In the genomic region with DNA sequence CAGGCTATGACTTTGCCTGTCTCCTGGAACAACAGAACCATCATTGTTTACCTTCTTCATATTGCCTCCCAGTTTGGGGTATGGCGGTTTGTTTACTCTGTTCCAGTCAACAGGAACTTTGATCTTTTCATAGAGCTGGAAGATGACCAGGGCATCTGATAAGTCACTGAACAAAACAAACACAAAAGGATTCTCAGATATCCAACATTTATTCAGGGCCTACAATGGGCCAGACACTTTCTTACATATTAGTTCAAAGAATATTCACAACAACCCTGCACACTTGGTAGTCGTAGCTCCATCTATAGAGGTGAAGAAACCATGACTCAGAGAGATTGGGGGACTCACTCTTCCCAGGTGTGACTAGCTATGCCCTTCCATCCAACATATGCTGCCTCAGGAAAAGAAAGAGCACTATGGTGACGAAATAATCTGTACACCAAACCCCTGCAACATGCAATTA, we compare ENCODE assay signal across 18 cellular contexts. TPM values are rescaled to one million over a fixed set of nuclear protein-coding genes. Genes with fewer than 3 reads are reported as not detected.
DNase-seq lines count a peak whose midpoint lies in the region; ATAC-seq and TF ChIP-seq lines count a peak whose summit lies in the region.
"Had no signal": no experiment of that assay in that cellular context is flagged by ENCODE, and none has a peak within 500 bp of the region (broad histone marks: within the 10 kb centered on the region; RNA-seq: fewer than 3 reads in every experiment).

No MANE protein-coding gene starts in this region.

- H3K27me3 Mint-ChIP-seq in activated naive CD4-positive, alpha-beta T cell treated with anti-CD3 and anti-CD28 coated beads for 36 hours (ENCODE audit: low read depth) = no peaks in the 10 kb centered on the region
- H3K27me3 Mint-ChIP-seq: stimulated activated naive CD8-positive, alpha-beta T cell treated with anti-CD3 and anti-CD28 coated beads, Interleukin-15, amount 100 ng/mL, for 72 hours had no signal

- WGBS in body of pancreas, 2 donors = 47 to 48% methylated on average over 3 of the region's 3 CpGs

- peaks cover 18% of the 10 kb centered on the region for H3K4me1 ChIP-seq in body of pancreas
- H3K4me1 ChIP-seq in foreskin keratinocyte = no peaks in the 10 kb centered on the region

- no peak overlapping the region for H3K4me3 ChIP-seq in body of pancreas
- H3K4me3 ChIP-seq: cardiac muscle cell, lung had no signal

- H3K4me3 Mint-ChIP-seq in activated naive CD4-positive, alpha-beta T cell treated with anti-CD3 and anti-CD28 coated beads for 36 hours = no peak overlapping the region
- H3K4me3 Mint-ChIP-seq: stimulated activated naive CD8-positive, alpha-beta T cell treated with anti-CD3 and anti-CD28 coated beads, Interleukin-15, amount 100 ng/mL, for 72 hours had no signal

- H3K36me3 Mint-ChIP-seq in activated naive CD4-positive, alpha-beta T cell treated with anti-CD3 and anti-CD28 coated beads for 36 hours (ENCODE audit: low read depth) = peaks cover 74% of the 10 kb centered on the region

- intact Hi-C loops in activated naive CD4-positive, alpha-beta T cell treated with anti-CD3 and anti-CD28 coated beads for 36 hours (cut with micrococcal nuclease) = no loop called here
- intact Hi-C loops in body of pancreas (cut with DNase I) = no loop called here

- peaks cover 41% of the 10 kb centered on the region for H3K4me1 Mint-ChIP-seq in activated naive CD4-positive, alpha-beta T cell treated with anti-CD3 and anti-CD28 coated beads for 36 hours (ENCODE audit: low read depth)

- ATAC-seq in body of pancreas = peak; percentile 38
- ATAC-seq in foreskin keratinocyte = no peak
- no peak for ATAC-seq in GM18502 (IDR thresholded peaks at IDR 0.05; ENCODE audit: poor library complexity, unreplicated experiment)
- ATAC-seq: HCT116; stimulated activated naive CD8-positive, alpha-beta T cell treated with anti-CD3 and anti-CD28 coated beads, Interleukin-15, amount 100 ng/mL, for 72 hours had no signal

- H3K36me3 ChIP-seq in body of pancreas (replicated peaks in 1 of 2; ENCODE audit: insufficient read depth in 1 of 2, low read depth in 2 of 2) = no peaks in the 10 kb centered on the region
- H3K36me3 ChIP-seq: cardiac muscle cell had no signal

- peak overlapping the region; percentile 48 for H3K27ac Mint-ChIP-seq in activated naive CD4-positive, alpha-beta T cell treated with anti-CD3 and anti-CD28 coated beads for 36 hours

- no peaks in the 10 kb centered on the region for H3K9me3 Mint-ChIP-seq in activated naive CD4-positive, alpha-beta T cell treated with anti-CD3 and anti-CD28 coated beads for 36 hours
- H3K9me3 Mint-ChIP-seq: stimulated activated naive CD8-positive, alpha-beta T cell treated with anti-CD3 and anti-CD28 coated beads, Interleukin-15, amount 100 ng/mL, for 72 hours had no signal

- no peak for TF ChIP-seq POLR2A in body of pancreas (IDR thresholded peaks at IDR 0.05)

- TF ChIP-seq CTCF in body of pancreas (IDR thresholded peaks at IDR 0.05) (no peak), foreskin keratinocyte (conservative IDR thresholded peaks at IDR 0.05) (no peak)

- H3K9me3 ChIP-seq in body of pancreas = no peaks in the 10 kb centered on the region

- CTCF ChIA-PET in activated naive CD4-positive, alpha-beta T cell treated with anti-CD3 and anti-CD28 coated beads for 36 hours (lab: Charles Lee) = interaction anchor here (0.9 to 2.0 kb wide), 4 partner anchors 14 to 152 kb away, joined by 3 to 9 read pairs (median 7); no protein-coding TSS in a partner anchor

- no peaks in the 10 kb centered on the region for H3K27me3 ChIP-seq in body of pancreas
- peaks cover 2% of the 10 kb centered on the region for H3K27me3 ChIP-seq in foreskin keratinocyte
- H3K27me3 ChIP-seq: cardiac muscle cell had no signal

- DNase-seq in activated naive CD4-positive, alpha-beta T cell treated with anti-CD3 and anti-CD28 coated beads for 36 hours = no peak
- no peak for DNase-seq in activated naive CD4-positive, alpha-beta T cell treated with anti-CD3 and anti-CD28 coated beads, Interleukin-2, amount 50 U/mL, for 16 hours
- DNase-seq in NCI-H2196 (lab: John Stamatoyannopoulos, UW; ENCODE audit: unreplicated experiment) = peak; percentile 8
- no peak for DNase-seq in body of pancreas
- DNase-seq in substantia nigra (lab: John Stamatoyannopoulos, UW) = no peak
- DNase-seq in foreskin keratinocyte = no peak
- DNase-seq in inferior parietal cortex (ENCODE audit: extremely low spot score) = no peak
- DNase-seq: activated CD8-positive, alpha-beta memory T cell treated with anti-CD3 and anti-CD28 coated beads for 24 hours; activated naive CD4-positive, alpha-beta T cell treated with Interleukin-2 at 50 U/mL for 16 hours; effector CD4-positive, alpha-beta T cell; NCI-H187 treated with DMSO at 0.1 percent for 48 hours; NK-92 treated with Interleukin-12 subunit alpha and Interleukin-12 subunit beta, amount 100 ng/mL, for 24 hours; SHP77; stimulated activated naive CD8-positive, alpha-beta T cell treated with anti-CD3 and anti-CD28 coated beads, Interleukin-15, amount 100 ng/mL, for 72 hours had no signal

- H3K27ac ChIP-seq in body of pancreas = no peak overlapping the region
- H3K27ac ChIP-seq in substantia nigra (ENCODE audit: low read depth, low read length, poor library complexity, severe bottlenecking) = peak overlapping the region; percentile 38
- H3K27ac ChIP-seq in foreskin keratinocyte = no peak overlapping the region
- H3K27ac ChIP-seq: cardiac muscle cell had no signal

RNA-seq across cellular contexts. Expression of gene CPB2, which starts 38.4 kb away (rescaled TPM):
- not detected for total RNA-seq in activated naive CD4-positive, alpha-beta T cell treated with anti-CD3 and anti-CD28 coated beads for 36 hours
- total RNA-seq in body of pancreas (1 to 10 TPM in 1 of 2 donors, not detected in 1; 1.8 TPM), foreskin keratinocyte (not detected in 2 replicates)
- not detected in 2 replicates for polyA plus RNA-seq in foreskin keratinocyte
- total RNA-seq: cardiac muscle cell had no signal
- polyA plus RNA-seq: cardiac muscle cell had no signal

RNA-seq across cellular contexts. Expression of gene LCP1, which starts 38.7 kb away (rescaled TPM):
- total RNA-seq in activated naive CD4-positive, alpha-beta T cell treated with anti-CD3 and anti-CD28 coated beads for 36 hours = 1,000 to 10,000 TPM; 1,008 to 1,043 TPM
- total RNA-seq in body of pancreas (10 to 100 TPM in 1 of 2 donors, 1 to 10 TPM in 1; 6.3 to 16.1 TPM), foreskin keratinocyte (4.7 and 105 TPM in 2 replicates)
- polyA plus RNA-seq in foreskin keratinocyte = 2.2 and 47.6 TPM in 2 replicates
